ENCODE assay signal across 15 cellular contexts in genomic region chr14:31203414-31203742, GRCh38. TPM values are rescaled to one million over a fixed set of nuclear protein-coding genes. Genes with fewer than 3 reads are reported as not detected.
A peak's percentile ranks its signal among the peaks of the same experiment; 100 is the strongest.
DNase-seq lines count a peak whose midpoint lies in the region; ATAC-seq and TF ChIP-seq lines count a peak whose summit lies in the region.
"Had no signal": no experiment of that assay in that cellular context is flagged by ENCODE, and none has a peak within 500 bp of the region (broad histone marks: within the 10 kb centered on the region; RNA-seq: fewer than 3 reads in every experiment).

No MANE protein-coding gene starts in this region.

- no peak overlapping the region for H3K27ac ChIP-seq in CD4-positive, alpha-beta T cell (ENCODE audit: low read depth, low read length)
- H3K27ac ChIP-seq in gastrocnemius medialis (peak overlapping the region; percentile 16 to 47 (median 34)), WERI-Rb-1 (no peak overlapping the region)

- H3K36me3 ChIP-seq in gastrocnemius medialis (peaks cover 0 to 26% of the 10 kb centered on the region in 2 donors), WERI-Rb-1 (peaks cover 49% of the 10 kb centered on the region)

- H3K4me3 ChIP-seq in gastrocnemius medialis (no peak overlapping the region), WERI-Rb-1 (ENCODE audit: low read depth, low read length) (no peak overlapping the region)
- H3K4me3 ChIP-seq: HAP-1 had no signal

- DNase-seq in activated naive CD8-positive, alpha-beta T cell treated with anti-CD3 and anti-CD28 coated beads for 36 hours = no peak
- no peak for DNase-seq in CD4-positive, alpha-beta T cell
- no peak for DNase-seq in gastrocnemius medialis
- DNase-seq in WERI-Rb-1 = no peak
- DNase-seq: C1 segment of cervical spinal cord; CD8-positive, alpha-beta T cell; COR-L47; DMS153; DMS79 treated with DMSO at 0.1 percent for 48 hours; GDM1 had no signal

- POLR2A ChIA-PET in CD4-positive, alpha-beta T cell (lab: Charles Lee) = interaction anchor here (0.7 kb wide), 1 partner anchor 92 kb away, joined by 3 read pairs; no protein-coding TSS in a partner anchor

- TF ChIP-seq POLR2A in gastrocnemius medialis (IDR thresholded peaks at IDR 0.05) = no peak

- H3K9me3 ChIP-seq in CD4-positive, alpha-beta T cell (ENCODE audit: control insufficient read depth, low read length) = no peaks in the 10 kb centered on the region
- H3K9me3 ChIP-seq in gastrocnemius medialis (no peaks in the 10 kb centered on the region), WERI-Rb-1 (ENCODE audit: severe bottlenecking) (no peaks in the 10 kb centered on the region)
- H3K9me3 ChIP-seq: HAP-1 had no signal

- H3K4me1 Mint-ChIP-seq in activated naive CD8-positive, alpha-beta T cell (ENCODE audit: low read depth) = peaks cover 62% of the 10 kb centered on the region
- peaks cover 44% of the 10 kb centered on the region for H3K4me1 Mint-ChIP-seq in activated naive CD8-positive, alpha-beta T cell treated with anti-CD3 and anti-CD28 coated beads for 36 hours
- H3K4me1 Mint-ChIP-seq in CD4-positive, alpha-beta T cell (ENCODE audit: low read depth) = peaks cover 71% of the 10 kb centered on the region
- H3K4me1 Mint-ChIP-seq in activated T-helper 17 cell treated with anti-CD3 and anti-CD28 coated beads, Interleukin-2, amount 50 U/mL, for 72 hours = peaks cover 38% of the 10 kb centered on the region

- in situ Hi-C loops in gastrocnemius medialis (cut with MboI; ENCODE audit: low sequenced_read_pairs in 4 of 4) = loop anchor here in 2 of 4 donors (10.0 to 25.0 kb wide), 2 partner anchors 134 to 151 kb away; no protein-coding TSS in a partner anchor

- CTCF ChIA-PET in CD4-positive, alpha-beta T cell (lab: Charles Lee) = no interaction called here

- intact Hi-C loops in CD4-positive, alpha-beta T cell (cut with DNase I, micrococcal nuclease) = loop anchor here (10.0 kb wide), 4 partner anchors 89 to 251 kb away; partner anchors contain the start of genes AP4S1 (in 1 of the 2), DTD2 (in 1 of the 2) and STRN3 (in 1 of the 2)
- intact Hi-C loops in gastrocnemius medialis (cut with DNase I; ENCODE audit: low total_unique reads) = loop anchor here (10.0 kb wide), 1 partner anchor 219 kb away; no protein-coding TSS in a partner anchor

- no peak overlapping the region for H3K4me3 Mint-ChIP-seq in activated naive CD8-positive, alpha-beta T cell
- no peak overlapping the region for H3K4me3 Mint-ChIP-seq in activated naive CD8-positive, alpha-beta T cell treated with anti-CD3 and anti-CD28 coated beads for 36 hours
- H3K4me3 Mint-ChIP-seq in CD4-positive, alpha-beta T cell = peak overlapping the region; percentile 27
- peak overlapping the region; percentile 9 for H3K4me3 Mint-ChIP-seq in activated T-helper 17 cell treated with anti-CD3 and anti-CD28 coated beads, Interleukin-2, amount 50 U/mL, for 72 hours
- H3K4me3 Mint-ChIP-seq: B cell; CD8-positive, alpha-beta T cell had no signal

- no peaks in the 10 kb centered on the region for H3K9me3 Mint-ChIP-seq in activated naive CD8-positive, alpha-beta T cell (ENCODE audit: low read depth)
- peaks cover 3% of the 10 kb centered on the region for H3K9me3 Mint-ChIP-seq in activated naive CD8-positive, alpha-beta T cell treated with anti-CD3 and anti-CD28 coated beads for 36 hours
- H3K9me3 Mint-ChIP-seq in CD4-positive, alpha-beta T cell = no peaks in the 10 kb centered on the region
- no peaks in the 10 kb centered on the region for H3K9me3 Mint-ChIP-seq in activated T-helper 17 cell treated with anti-CD3 and anti-CD28 coated beads, Interleukin-2, amount 50 U/mL, for 72 hours
- H3K9me3 Mint-ChIP-seq: CD8-positive, alpha-beta T cell had no signal

- peak overlapping the region; percentile 75 for H3K27ac Mint-ChIP-seq in activated naive CD8-positive, alpha-beta T cell
- no peak overlapping the region for H3K27ac Mint-ChIP-seq in activated naive CD8-positive, alpha-beta T cell treated with anti-CD3 and anti-CD28 coated beads for 36 hours
- H3K27ac Mint-ChIP-seq in CD4-positive, alpha-beta T cell = peak overlapping the region; percentile 1
- no peak overlapping the region for H3K27ac Mint-ChIP-seq in activated T-helper 17 cell treated with anti-CD3 and anti-CD28 coated beads, Interleukin-2, amount 50 U/mL, for 72 hours

- H3K4me1 ChIP-seq in gastrocnemius medialis = peaks cover 51 to 55% of the 10 kb centered on the region in 2 donors

- peaks cover 22% of the 10 kb centered on the region for H3K36me3 Mint-ChIP-seq in activated naive CD8-positive, alpha-beta T cell
- H3K36me3 Mint-ChIP-seq in activated naive CD8-positive, alpha-beta T cell treated with anti-CD3 and anti-CD28 coated beads for 36 hours = peaks cover 35% of the 10 kb centered on the region
- peaks cover 80% of the 10 kb centered on the region for H3K36me3 Mint-ChIP-seq in CD4-positive, alpha-beta T cell (ENCODE audit: low read depth)
- H3K36me3 Mint-ChIP-seq in activated T-helper 17 cell treated with anti-CD3 and anti-CD28 coated beads, Interleukin-2, amount 50 U/mL, for 72 hours (ENCODE audit: low read depth) = peaks cover 86% of the 10 kb centered on the region

- ATAC-seq in CD4-positive, alpha-beta T cell (ENCODE audit: poor library complexity) = no peak
- ATAC-seq in activated T-helper 17 cell treated with anti-CD3 and anti-CD28 coated beads, Interleukin-2, amount 50 U/mL, for 72 hours (replicated peaks) = no peak
- no peak for ATAC-seq in gastrocnemius medialis
- no peak for ATAC-seq in GM19023 (IDR thresholded peaks at IDR 0.05; ENCODE audit: unreplicated experiment)
- ATAC-seq: CD8-positive, alpha-beta T cell had no signal

- no peaks in the 10 kb centered on the region for H3K27me3 Mint-ChIP-seq in activated naive CD8-positive, alpha-beta T cell
- H3K27me3 Mint-ChIP-seq in activated naive CD8-positive, alpha-beta T cell treated with anti-CD3 and anti-CD28 coated beads for 36 hours = no peaks in the 10 kb centered on the region
- H3K27me3 Mint-ChIP-seq in CD4-positive, alpha-beta T cell = no peaks in the 10 kb centered on the region
- no peaks in the 10 kb centered on the region for H3K27me3 Mint-ChIP-seq in activated T-helper 17 cell treated with anti-CD3 and anti-CD28 coated beads, Interleukin-2, amount 50 U/mL, for 72 hours
- H3K27me3 Mint-ChIP-seq: B cell had no signal

- no peak for TF ChIP-seq CTCF in CD4-positive, alpha-beta T cell (IDR thresholded peaks at IDR 0.05)
- TF ChIP-seq CTCF in gastrocnemius medialis (IDR thresholded peaks at IDR 0.05 in 4 of 5, conservative IDR thresholded peaks at IDR 0.05 in 1 of 5) (no peak), WERI-Rb-1 (IDR thresholded peaks at IDR 0.05; ENCODE audit: low read depth, low read length) (no peak)

- no peaks in the 10 kb centered on the region for H3K27me3 ChIP-seq in CD4-positive, alpha-beta T cell (ENCODE audit: control insufficient read depth, insufficient read depth, low read length)
- H3K27me3 ChIP-seq in gastrocnemius medialis (no peaks in the 10 kb centered on the region), WERI-Rb-1 (ENCODE audit: insufficient read depth, low read depth, severe bottlenecking) (no peaks in the 10 kb centered on the region)

RNA-seq across cellular contexts. Expression of gene HECTD1, which starts 4.2 kb away (rescaled TPM):
- 10 to 100 TPM; 78.6 to 89.2 TPM for total RNA-seq in activated naive CD8-positive, alpha-beta T cell treated with anti-CD3 and anti-CD28 coated beads for 36 hours
- total RNA-seq in CD4-positive, alpha-beta T cell = 100 to 1,000 TPM; 162 to 168 TPM
- total RNA-seq in activated T-helper 17 cell treated with anti-CD3 and anti-CD28 coated beads, Interleukin-2, amount 50 U/mL, for 72 hours = 10 to 100 TPM; 88.3 to 92.8 TPM
- total RNA-seq in gastrocnemius medialis = 100 to 1,000 TPM; 356 to 453 (median 420) TPM

Comparison
In these comparisons a context has a peak if more than half of its experiments do, and no peak if none do; other contexts are left out.
1. H3K27ac Mint-ChIP-seq: peak in activated naive CD8-positive, alpha-beta T cell (single experiment) and CD4-positive, alpha-beta T cell (single experiment); none in activated naive CD8-positive, alpha-beta T cell treated with anti-CD3 and anti-CD28 coated beads for 36 hours (single experiment) and activated T-helper 17 cell treated with anti-CD3 and anti-CD28 coated beads, Interleukin-2, amount 50 U/mL, for 72 hours (single experiment).
2. H3K4me3 Mint-ChIP-seq: peak in CD4-positive, alpha-beta T cell (single experiment) and activated T-helper 17 cell treated with anti-CD3 and anti-CD28 coated beads, Interleukin-2, amount 50 U/mL, for 72 hours (single experiment); none in activated naive CD8-positive, alpha-beta T cell (single experiment) and activated naive CD8-positive, alpha-beta T cell treated with anti-CD3 and anti-CD28 coated beads for 36 hours (single experiment).
3. H3K27ac ChIP-seq: peak in gastrocnemius medialis (4 of 4); none in CD4-positive, alpha-beta T cell (single experiment) and WERI-Rb-1 (single experiment).